ENCODE assay signal across 19 cellular contexts in the genomic region with DNA sequence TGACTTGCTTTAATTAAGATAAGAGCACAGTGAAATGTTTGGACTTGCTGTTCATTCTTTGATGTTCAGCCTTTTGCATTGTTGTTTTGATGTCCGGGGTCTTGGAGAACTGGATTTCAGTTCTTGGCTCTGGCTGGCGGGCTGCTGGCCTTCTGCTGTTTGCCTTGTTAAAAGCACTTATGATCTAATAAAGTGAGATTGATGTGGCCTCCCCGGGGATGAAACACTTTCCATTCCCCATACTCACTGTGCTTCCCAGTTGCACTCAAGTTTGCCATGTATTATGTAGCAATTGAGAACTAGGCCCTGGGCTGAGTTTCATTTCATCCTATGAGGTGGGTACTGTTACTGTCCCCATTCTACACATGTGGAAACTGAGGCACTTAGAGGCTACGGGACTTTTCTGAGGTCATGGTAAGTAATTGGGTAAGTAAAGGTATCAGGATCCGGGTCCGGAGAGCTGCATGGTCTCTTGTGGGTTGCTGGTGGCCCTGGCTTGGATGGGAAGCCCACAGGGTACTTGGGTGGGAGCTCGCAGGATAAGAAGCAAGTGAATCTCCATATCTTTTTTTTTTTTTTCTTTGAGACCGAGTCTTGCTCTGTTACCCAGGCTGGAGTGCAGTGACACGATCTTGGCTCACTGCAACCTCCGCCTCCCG.
DNase-seq lines count a peak whose midpoint lies in the region; ATAC-seq and TF ChIP-seq lines count a peak whose summit lies in the region.
"Had no signal": no experiment of that assay in that cellular context is flagged by ENCODE, and none has a peak within 500 bp of the region (broad histone marks: within the 10 kb centered on the region; RNA-seq: fewer than 3 reads in every experiment).

No MANE protein-coding gene starts in this region.

- no peaks in the 10 kb centered on the region for H4K20me1 ChIP-seq in BLaER1 treated with 17β-estradiol and CSF1 and Interleukin-3, amounts not matched to agents 10 nM and 100 nM

- intact Hi-C loops in sciatic nerve (cut with DNase I): no loop called here
- intact Hi-C loops in psoas muscle (cut with DNase I): no loop called here

- peaks cover 0 to 5% (median 0%) of the 10 kb centered on the region in 11 experiments; a peak in 2 of 22 replicates for H3K9me3 ChIP-seq in BLaER1 treated with 17β-estradiol and CSF1 and Interleukin-3, amounts not matched to agents 10 nM and 100 nM (replicated peaks in 1 of 11)
- H3K9me3 ChIP-seq in psoas muscle: no peaks in the 10 kb centered on the region
- H3K9me3 ChIP-seq: SJCRH30 had no signal

- no peak overlapping the region for H3K56ac ChIP-seq in mesendoderm (ENCODE audit: low read length)

- H3K4ac ChIP-seq in mesendoderm (ENCODE audit: low read depth, low read length): no peak overlapping the region

- no peak overlapping the region for H2BK120ac ChIP-seq in mesendoderm (ENCODE audit: low read depth, low read length)

- WGBS in mesendoderm (ENCODE audit: extremely low coverage, insufficient coverage, low lambda C conversion rate): no CpG with 5 or more reads among the region's 11 CpGs
- 86 to 91% (median 89%) methylated on average over 11 of the region's 11 CpGs for WGBS in psoas muscle, 3 donors

- TF ChIP-seq CTCF in psoas muscle (IDR thresholded peaks at IDR 0.05): no peak

- no peak overlapping the region for H4K8ac ChIP-seq in mesendoderm (ENCODE audit: low read depth, low read length)

- no peak overlapping the region for H2BK15ac ChIP-seq in mesendoderm (replicated peaks; ENCODE audit: low read depth)

- ATAC-seq in SK-N-SH treated with all-trans-retinoic acid at 6 μM for 48 hours: no peak
- no peak for ATAC-seq in sciatic nerve
- ATAC-seq in GM21381 (IDR thresholded peaks at IDR 0.05; ENCODE audit: unreplicated experiment): no peak
- no peak for ATAC-seq in psoas muscle
- ATAC-seq: GM23338 had no signal

- peak overlapping the region in 9 of 11 experiments; percentile 34 to 83 (median 71); a peak in 15 of 22 replicates for H3K4me2 ChIP-seq in BLaER1 treated with 17β-estradiol and CSF1 and Interleukin-3, amounts not matched to agents 10 nM and 100 nM
- H3K4me2 ChIP-seq in mesendoderm (ENCODE audit: low read length): no peak overlapping the region
- H3K4me2 ChIP-seq: GM23338 had no signal

- no peak overlapping the region for H3K9ac ChIP-seq in BLaER1 treated with 17β-estradiol and CSF1 and Interleukin-3, amounts not matched to agents 10 nM and 100 nM
- H3K9ac ChIP-seq in mesendoderm (ENCODE audit: low read length): no peak overlapping the region

- H3K27me3 ChIP-seq in BLaER1 treated with 17β-estradiol and CSF1 and Interleukin-3, amounts not matched to agents 10 nM and 100 nM: no peaks in the 10 kb centered on the region
- H3K27me3 ChIP-seq in mesendoderm (ENCODE audit: insufficient read depth, low read length, poor library complexity): no peaks in the 10 kb centered on the region
- H3K27me3 ChIP-seq in psoas muscle (ENCODE audit: insufficient read depth in 3 of 3, low read length in 2 of 3): peaks cover 0 to 2% (median under 1%) of the 10 kb centered on the region in 3 donors

- H2BK5ac ChIP-seq in mesendoderm (ENCODE audit: low read length): no peak overlapping the region

- no peak overlapping the region for H4K5ac ChIP-seq in mesendoderm (ENCODE audit: low read length)

- no peak overlapping the region; a peak in 1 of 22 replicates for H3K27ac ChIP-seq in BLaER1 treated with 17β-estradiol and CSF1 and Interleukin-3, amounts not matched to agents 10 nM and 100 nM
- H3K27ac ChIP-seq in mesendoderm (ENCODE audit: low read depth, low read length): no peak overlapping the region
- no peak overlapping the region for H3K27ac ChIP-seq in psoas muscle
- H3K27ac ChIP-seq: SJCRH30 had no signal

- no peak overlapping the region for H3K23ac ChIP-seq in mesendoderm (ENCODE audit: low read length)

- DNase-seq in NCI-H2227 (lab: John Stamatoyannopoulos, UW; ENCODE audit: unreplicated experiment) (peak; percentile 21), NCI-H2227 treated with DMSO at 0.1 percent for 48 hours (lab: John Stamatoyannopoulos, UW) (no peak), sciatic nerve (ENCODE audit: low spot score) (peak; percentile 6), mesendoderm (no peak), psoas muscle (no peak)
- DNase-seq: AML-193; CD4-positive, alpha-beta memory T cell; HFFc6; KBM-7; NCI-H1048; NCI-H2029 treated with DMSO at 0.1 percent for 48 hours; NCI-H226; NCI-H774; RPMI8226; SJCRH30 had no signal

- no peak overlapping the region for H2AK5ac ChIP-seq in mesendoderm (ENCODE audit: low read length)

- no peaks in the 10 kb centered on the region for H3K79me2 ChIP-seq in mesendoderm (ENCODE audit: control insufficient read depth, insufficient read depth, low read length)

- no peak overlapping the region for H3K18ac ChIP-seq in mesendoderm (ENCODE audit: low read length)

- no peaks in the 10 kb centered on the region for H3K79me1 ChIP-seq in mesendoderm (ENCODE audit: low read length)

- no peaks in the 10 kb centered on the region for H3K36me3 ChIP-seq in BLaER1 treated with 17β-estradiol and CSF1 and Interleukin-3, amounts not matched to agents 10 nM and 100 nM
- H3K36me3 ChIP-seq in mesendoderm (ENCODE audit: control insufficient read depth, insufficient read depth, low read length) (no peaks in the 10 kb centered on the region), psoas muscle (ENCODE audit: insufficient read depth in 1 of 2, low read depth in 1 of 2) (no peaks in the 10 kb centered on the region)
- H3K36me3 ChIP-seq: SJCRH30 had no signal

- H3K4me1 ChIP-seq in BLaER1 treated with 17β-estradiol and CSF1 and Interleukin-3, amounts not matched to agents 10 nM and 100 nM: peaks cover 3 to 58% (median 54%) of the 10 kb centered on the region in 10 experiments; a peak in 17 of 20 replicates
- H3K4me1 ChIP-seq in mesendoderm (ENCODE audit: control insufficient read depth, low read depth, low read length) (no peaks in the 10 kb centered on the region), psoas muscle (no peaks in the 10 kb centered on the region)
- H3K4me1 ChIP-seq: SJCRH30 had no signal

- no peak overlapping the region for H3K4me3 ChIP-seq in BLaER1 treated with 17β-estradiol and CSF1 and Interleukin-3, amounts not matched to agents 10 nM and 100 nM
- H3K4me3 ChIP-seq in mesendoderm (ENCODE audit: low read length) (no peak overlapping the region), psoas muscle (no peak overlapping the region)
- H3K4me3 ChIP-seq: GM23338, SJCRH30 had no signal

TF ChIP-seq in SK-N-SH treated with all-trans-retinoic acid at 6 μM for 48 hours, 23 proteins besides CTCF, POLR2A, EP300 and RAD21:
- TF ChIP-seq, protein P1, sequence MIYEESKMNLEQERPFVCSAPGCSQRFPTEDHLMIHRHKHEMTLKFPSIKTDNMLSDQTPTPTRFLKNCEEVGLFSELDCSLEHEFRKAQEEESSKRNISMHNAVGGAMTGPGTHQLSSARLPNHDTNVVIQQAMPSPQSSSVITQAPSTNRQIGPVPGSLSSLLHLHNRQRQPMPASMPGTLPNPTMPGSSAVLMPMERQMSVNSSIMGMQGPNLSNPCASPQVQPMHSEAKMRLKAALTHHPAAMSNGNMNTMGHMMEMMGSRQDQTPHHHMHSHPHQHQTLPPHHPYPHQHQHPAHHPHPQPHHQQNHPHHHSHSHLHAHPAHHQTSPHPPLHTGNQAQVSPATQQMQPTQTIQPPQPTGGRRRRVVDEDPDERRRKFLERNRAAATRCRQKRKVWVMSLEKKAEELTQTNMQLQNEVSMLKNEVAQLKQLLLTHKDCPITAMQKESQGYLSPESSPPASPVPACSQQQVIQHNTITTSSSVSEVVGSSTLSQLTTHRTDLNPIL (CRISPR knock-in tag; IDR thresholded peaks at IDR 0.05; ENCODE audit: low read depth): no peak
- TF ChIP-seq OSR1 (CRISPR knock-in tag; IDR thresholded peaks at IDR 0.05): no peak
- TF ChIP-seq TCF4 (CRISPR knock-in tag; IDR thresholded peaks at IDR 0.05; ENCODE audit: borderline replicate concordance): peak; percentile 41; the same call in 1 of the 2 replicates
- TF ChIP-seq TSHZ2 (CRISPR knock-in tag; IDR thresholded peaks at IDR 0.05): 0 out of 2 replicates have a peak, but pooled peaks have one; percentile 40

Comparison
In these comparisons a context has a peak if more than half of its experiments do, and no peak if none do; other contexts are left out.
1. DNase-seq: peak in NCI-H2227 (single experiment) and sciatic nerve (single experiment); none in NCI-H2227 treated with DMSO at 0.1 percent for 48 hours (single experiment), mesendoderm (single experiment) and psoas muscle (0 of 2).